In the genomic region with DNA sequence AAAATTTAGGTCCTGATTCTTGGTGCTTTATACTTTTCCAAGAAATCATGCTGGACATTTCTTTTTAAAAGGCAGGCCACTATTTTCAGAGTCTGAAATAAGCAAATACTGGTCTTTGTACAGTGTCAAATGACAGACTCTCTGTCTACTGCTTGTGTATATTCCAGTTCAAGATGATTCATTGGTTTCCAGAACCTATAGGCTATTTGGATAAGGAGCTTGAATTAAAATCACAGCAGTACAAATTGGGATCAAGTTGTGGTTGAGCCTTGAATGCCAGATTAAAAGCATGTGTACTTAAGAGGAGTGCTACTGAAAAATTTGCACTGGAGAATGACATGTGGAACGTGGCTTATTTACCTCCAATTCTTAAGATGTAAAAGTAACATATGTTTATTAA, we compare ENCODE assay signal across 8 cellular contexts. TPM values are rescaled to one million over a fixed set of nuclear protein-coding genes. Genes with fewer than 3 reads are reported as not detected.
DNase-seq lines count a peak whose midpoint lies in the region; ATAC-seq and TF ChIP-seq lines count a peak whose summit lies in the region.
"Had no signal": no experiment of that assay in that cellular context is flagged by ENCODE, and none has a peak within 500 bp of the region (broad histone marks: within the 10 kb centered on the region; RNA-seq: fewer than 3 reads in every experiment).

No MANE protein-coding gene starts in this region.

- no peak overlapping the region for H2AFZ ChIP-seq in osteoblast (ENCODE audit: low read length)

- peaks cover 83% of the 10 kb centered on the region for H4K20me1 ChIP-seq in osteoblast (ENCODE audit: insufficient read depth, low read length)

- no peaks in the 10 kb centered on the region for H3K36me3 ChIP-seq in osteoblast (ENCODE audit: insufficient read depth, low read length)

- H3K27ac ChIP-seq in osteoblast (ENCODE audit: low read depth, low read length) = peak overlapping the region; percentile 4
- H3K27ac ChIP-seq: testis had no signal

- H3K4me3 ChIP-seq in cardiac fibroblast (replicated peaks in 1 of 2; ENCODE audit: low read depth in 2 of 2, low read length in 2 of 2) (no peak overlapping the region), osteoblast (ENCODE audit: insufficient read depth, low read length) (no peak overlapping the region)
- H3K4me3 ChIP-seq: testis had no signal

- H3K4me2 ChIP-seq in osteoblast (ENCODE audit: insufficient read depth, low read length) = peak overlapping the region; percentile 17

- ATAC-seq in HG02798 (IDR thresholded peaks at IDR 0.05; ENCODE audit: poor library complexity, unreplicated experiment) (no peak), HG03159 (IDR thresholded peaks at IDR 0.05; ENCODE audit: unreplicated experiment) (no peak), GM21786 (IDR thresholded peaks at IDR 0.05; ENCODE audit: unreplicated experiment) (no peak)

- TF ChIP-seq CTCF in cardiac fibroblast (IDR thresholded peaks at IDR 0.05; ENCODE audit: low read depth, low read length) = no peak
- no peak for TF ChIP-seq CTCF in osteoblast (IDR thresholded peaks at IDR 0.05; ENCODE audit: extremely low read depth, low read depth, low read length)

- H3K79me2 ChIP-seq in osteoblast (ENCODE audit: insufficient read depth, low read length) = peaks cover 99% of the 10 kb centered on the region

- H3K27me3 ChIP-seq in osteoblast (ENCODE audit: insufficient read depth, low read length) = no peaks in the 10 kb centered on the region
- H3K27me3 ChIP-seq: testis had no signal

- H3K9me3 ChIP-seq in osteoblast (ENCODE audit: low read depth, low read length) = no peaks in the 10 kb centered on the region
- H3K9me3 ChIP-seq: testis had no signal

- H3K4me1 ChIP-seq in osteoblast (ENCODE audit: insufficient read depth, low read length) = peaks cover 27% of the 10 kb centered on the region

- DNase-seq in ELR (ENCODE audit: low read depth) = peak; percentile 51
- peak; percentile 55 for DNase-seq in NCI-H2029 (lab: John Stamatoyannopoulos, UW)
- peak; percentile 41 to 51 for DNase-seq in cardiac fibroblast (ENCODE audit: low read depth in 2 of 2)
- DNase-seq in osteoblast (ENCODE audit: insufficient read length, low spot score, missing footprints) = no peak
- DNase-seq: testis had no signal

RNA-seq across cellular contexts. Expression of a gene that starts 10.7 kb away (rescaled TPM):
- total RNA-seq in osteoblast = 108 and 124 TPM in 2 replicates
